In the genomic region with DNA sequence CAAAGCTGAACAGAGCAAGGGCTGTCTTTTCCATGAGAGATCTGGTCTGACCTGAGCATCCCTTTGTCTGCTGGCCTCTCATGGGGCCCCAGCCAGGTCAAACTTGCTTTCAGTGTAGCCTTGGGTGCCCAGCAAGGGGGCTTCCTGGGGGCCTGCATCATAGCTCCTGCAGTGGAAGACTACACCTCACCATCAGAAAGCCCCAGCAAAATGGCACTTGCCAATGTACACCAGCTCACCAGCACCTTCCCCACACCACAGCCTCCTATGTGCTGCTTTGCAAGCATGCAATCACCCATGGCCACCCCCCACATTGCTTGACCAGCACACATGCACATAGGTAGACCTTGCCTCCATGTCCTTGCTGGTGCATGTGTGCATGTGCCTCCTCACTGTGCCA, we compare ENCODE assay signal across 23 cellular contexts.
A peak's percentile ranks its signal among the peaks of the same experiment; 100 is the strongest.
DNase-seq lines count a peak whose midpoint lies in the region; ATAC-seq, FAIRE-seq and TF ChIP-seq lines count a peak whose summit lies in the region.
"Had no signal": no experiment of that assay in that cellular context is flagged by ENCODE, and none has a peak within 500 bp of the region (broad histone marks: within the 10 kb centered on the region; RNA-seq: fewer than 3 reads in every experiment).

No MANE protein-coding gene starts in this region.

- H3K4me3 ChIP-seq in bronchial epithelial cell (ENCODE audit: low read depth, low read length) = no peak overlapping the region
- peak overlapping the region in 1 of 2 donors; percentile 30 for H3K4me3 ChIP-seq in neuronal stem cell (ENCODE audit: low read length in 2 of 2)
- H3K4me3 ChIP-seq: BLaER1, GM12878 had no signal

- ATAC-seq in HG02840 (IDR thresholded peaks at IDR 0.05; ENCODE audit: low FRiP score, unreplicated experiment) = no peak
- ATAC-seq: GM12878 had no signal

- H2BK120ac ChIP-seq in neuronal stem cell (ENCODE audit: low read depth, low read length) = no peak overlapping the region

- peak overlapping the region; percentile 27 for H3K23ac ChIP-seq in neuronal stem cell (ENCODE audit: low read depth, low read length, poor library complexity)

- peak overlapping the region; percentile 96 for H4K8ac ChIP-seq in neuronal stem cell (ENCODE audit: low read depth, low read length)

- peaks cover 5 to 7% of the 10 kb centered on the region in 2 donors for H3K9me3 ChIP-seq in neuronal stem cell (replicated peaks in 1 of 2; ENCODE audit: control insufficient read depth in 2 of 2, insufficient read depth in 1 of 2, low read depth in 1 of 2, low read length in 2 of 2)
- H3K9me3 ChIP-seq: BE2C, BLaER1 had no signal

- FAIRE-seq in HTR-8/SVneo (lab: Jason Lieb, UNC) (peak; percentile 60), bronchial epithelial cell (lab: Jason Lieb, UNC) (peak; percentile 43), GM12891 (lab: Jason Lieb, UNC) (no peak)
- FAIRE-seq: A204.1, GM12878, GM19239 had no signal

- no peak overlapping the region for H4K91ac ChIP-seq in neuronal stem cell (ENCODE audit: low read depth, low read length, poor library complexity)

- H2AK5ac ChIP-seq in neuronal stem cell (ENCODE audit: low read depth, low read length) = no peak overlapping the region

- H3K27me3 ChIP-seq in bronchial epithelial cell (ENCODE audit: control insufficient read depth, insufficient read depth, low read length) (no peaks in the 10 kb centered on the region), neuronal stem cell (ENCODE audit: control insufficient read depth in 3 of 3, insufficient read depth in 3 of 3, low read depth in 1 of 3, low read length in 3 of 3) (no peaks in the 10 kb centered on the region)
- H3K27me3 ChIP-seq: BE2C, BLaER1 had no signal

- H2BK15ac ChIP-seq in neuronal stem cell (ENCODE audit: low read length) = no peak overlapping the region

- no peak overlapping the region for H3K27ac ChIP-seq in neuronal stem cell (replicated peaks; ENCODE audit: low read length)
- H3K27ac ChIP-seq: BLaER1 had no signal

- H3K36me3 ChIP-seq in bronchial epithelial cell (ENCODE audit: control insufficient read depth, insufficient read depth, low read length) (no peaks in the 10 kb centered on the region), neuronal stem cell (replicated peaks in 1 of 2; ENCODE audit: control insufficient read depth in 2 of 2, insufficient read depth in 2 of 2, low read length in 2 of 2) (no peaks in the 10 kb centered on the region)
- H3K36me3 ChIP-seq: BE2C, BLaER1 had no signal

- H2BK12ac ChIP-seq in neuronal stem cell (ENCODE audit: low read length) = peak overlapping the region; percentile 34

- no peak overlapping the region for H3K4me2 ChIP-seq in neuronal stem cell (ENCODE audit: insufficient read depth, low read length, poor library complexity, severe bottlenecking)
- H3K4me2 ChIP-seq: BLaER1 had no signal

- H3K18ac ChIP-seq in neuronal stem cell (ENCODE audit: low read length) = no peak overlapping the region

- peak overlapping the region; percentile 46 for H2AFZ ChIP-seq in neuronal stem cell (ENCODE audit: low read length)

- no peak for TF ChIP-seq POLR2A in GM12891 (IDR thresholded peaks at IDR 0.05; ENCODE audit: low read depth, low read length)

- no peak overlapping the region for H3K14ac ChIP-seq in neuronal stem cell (ENCODE audit: low read length)

- no peak for DNase-seq in HTR-8/SVneo (ENCODE audit: insufficient read length, low spot score)
- no peak for DNase-seq in bronchial epithelial cell (ENCODE audit: low read depth)
- DNase-seq in neuronal stem cell (ENCODE audit: low spot score) = no peak
- no peak for DNase-seq in GM12891 (ENCODE audit: insufficient read length, low spot score)
- DNase-seq: 8988T; ACHN; BE2C; C1 segment of cervical spinal cord; CD4-positive, CD25-positive, alpha-beta regulatory T cell; CD8-positive, alpha-beta memory T cell; COR-L47; DMS 273 treated with DMSO at 0.1 percent for 48 hours; DMS153; DMS53; DMS79; DND-41; EL; GDM1 had no signal

- no peaks in the 10 kb centered on the region for H3K4me1 ChIP-seq in neuronal stem cell (ENCODE audit: control insufficient read depth in 2 of 2, insufficient read depth in 1 of 2, low read depth in 1 of 2, low read length in 2 of 2)
- H3K4me1 ChIP-seq: BLaER1 had no signal

- no peak overlapping the region for H2BK5ac ChIP-seq in neuronal stem cell (ENCODE audit: low read length)

- H3K4ac ChIP-seq in neuronal stem cell (ENCODE audit: low read length) = no peak overlapping the region

- H3K79me1 ChIP-seq in neuronal stem cell (ENCODE audit: low read depth, low read length) = no peaks in the 10 kb centered on the region

- no peak for TF ChIP-seq CTCF in bronchial epithelial cell (IDR thresholded peaks at IDR 0.05; ENCODE audit: insufficient read depth, low read length, severe bottlenecking)

- H3K9ac ChIP-seq in neuronal stem cell (ENCODE audit: low read depth, low read length, poor library complexity) = peak overlapping the region; percentile 54
- H3K9ac ChIP-seq: BLaER1 had no signal

TF ChIP-seq in GM12891, 5 proteins besides CTCF, POLR2A, EP300 and RAD21:
- TF ChIP-seq SPI1 (IDR thresholded peaks at IDR 0.05; ENCODE audit: low read depth, low read length) = no peak
- no peak for TF ChIP-seq POLR2AphosphoS5 (IDR thresholded peaks at IDR 0.05; ENCODE audit: low read depth, low read length)
- no peak for TF ChIP-seq PAX5 (IDR thresholded peaks at IDR 0.05; ENCODE audit: insufficient read depth, low read length, severe bottlenecking)
- TF ChIP-seq POU2F2 (IDR thresholded peaks at IDR 0.05; ENCODE audit: low read depth, low read length) = no peak
- TF ChIP-seq TAF1 (IDR thresholded peaks at IDR 0.05; ENCODE audit: low read depth, low read length) = no peak
TF ChIP-seq in GM12891: peak in this region for 0.
